9 cellular contexts compared by ENCODE assay signal in the genomic region with DNA sequence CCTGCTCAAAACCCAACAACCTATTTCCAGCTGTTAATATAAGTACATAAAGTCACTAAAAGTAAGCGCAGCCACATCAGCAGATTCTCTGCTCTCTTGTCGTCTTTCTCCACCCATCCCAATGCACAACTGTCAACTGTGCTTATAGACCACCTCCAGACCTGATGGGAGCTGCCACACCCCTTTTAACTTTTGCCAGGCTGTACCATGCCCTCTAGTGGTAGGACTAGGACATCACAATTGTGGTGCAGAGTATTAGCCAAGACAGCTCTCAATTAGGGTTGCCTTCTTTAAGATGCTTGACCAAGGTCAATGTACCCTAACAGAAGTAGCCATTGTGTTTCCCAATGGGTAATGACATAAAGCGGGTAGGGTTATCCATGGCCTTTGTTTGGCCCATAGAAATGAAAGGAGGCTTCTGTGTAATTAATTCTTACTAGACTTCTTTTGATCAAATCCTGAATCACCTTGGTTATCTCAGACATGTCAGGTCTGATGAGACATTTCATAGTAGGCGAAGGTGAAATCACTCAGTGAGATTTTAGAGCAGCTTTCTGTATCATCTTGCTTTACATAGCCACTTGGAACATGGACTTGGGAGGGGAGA.
DNase-seq lines count a peak whose midpoint lies in the region; ATAC-seq and TF ChIP-seq lines count a peak whose summit lies in the region.
"Had no signal": no experiment of that assay in that cellular context is flagged by ENCODE, and none has a peak within 500 bp of the region (broad histone marks: within the 10 kb centered on the region; RNA-seq: fewer than 3 reads in every experiment).

No MANE protein-coding gene starts in this region.

- TF ChIP-seq CTCF in parathyroid adenoma (IDR thresholded peaks at IDR 0.05) = peak; percentile 95

- ATAC-seq in GM21619 (IDR thresholded peaks at IDR 0.05; ENCODE audit: unreplicated experiment) = peak; percentile 79
- peak; percentile 77 to 83 for ATAC-seq in activated T-cell treated with anti-CD3 and anti-CD28 coated beads, Interleukin-2, amount 50 U/mL, for 4 hours

- H3K27me3 ChIP-seq in parathyroid adenoma (ENCODE audit: control insufficient read depth, insufficient read depth, low read length) = no peaks in the 10 kb centered on the region

- no peak overlapping the region for H3K9ac ChIP-seq in parathyroid adenoma

- H3K4me1 ChIP-seq in parathyroid adenoma = no peaks in the 10 kb centered on the region

- H2AFZ ChIP-seq in parathyroid adenoma = no peak overlapping the region

- peaks cover 6% of the 10 kb centered on the region for H3K27me3 Mint-ChIP-seq in activated T-cell treated with anti-CD3 and anti-CD28 coated beads, Interleukin-2, amount 50 U/mL, for 4 hours (ENCODE audit: low read depth)

- no peak overlapping the region for H3K27ac ChIP-seq in parathyroid adenoma
- H3K27ac ChIP-seq: epithelial cell of prostate had no signal

- DNase-seq in G401 (ENCODE audit: low spot score) (peak; percentile 52), HUDEP-2 (lab: John Stamatoyannopoulos, UW; ENCODE audit: unreplicated experiment in 76 of 76) (peak in 57 of 76 experiments; percentile 2 to 70 (median 34)), NOMO-1 treated with DMSO at 0.1 percent for 48 hours (lab: John Stamatoyannopoulos, UW; ENCODE audit: unreplicated experiment) (peak; percentile 38), foreskin melanocyte (peak; percentile 55), cortex of kidney (lab: John Stamatoyannopoulos, UW) (no peak)
- peak; percentile 17 for DNase-seq in activated T-cell treated with anti-CD3 and anti-CD28 coated beads, Interleukin-2, amount 50 U/mL, for 4 hours

- H3K36me3 Mint-ChIP-seq in activated T-cell treated with anti-CD3 and anti-CD28 coated beads, Interleukin-2, amount 50 U/mL, for 4 hours (ENCODE audit: insufficient read depth) = no peaks in the 10 kb centered on the region

- H3K4me3 Mint-ChIP-seq in activated T-cell treated with anti-CD3 and anti-CD28 coated beads, Interleukin-2, amount 50 U/mL, for 4 hours = no peak overlapping the region

- in situ Hi-C loops in G401 (cut with HindIII; ENCODE audit: low sequenced_read_pairs) = no loop called here

- H3K4me1 Mint-ChIP-seq in activated T-cell treated with anti-CD3 and anti-CD28 coated beads, Interleukin-2, amount 50 U/mL, for 4 hours (ENCODE audit: low read depth) = no peaks in the 10 kb centered on the region

- no peaks in the 10 kb centered on the region for H3K9me3 ChIP-seq in parathyroid adenoma (ENCODE audit: control insufficient read depth, low read length)

- H3K4me3 ChIP-seq in parathyroid adenoma (ENCODE audit: low read depth, low read length) = no peak overlapping the region

- no peaks in the 10 kb centered on the region for H3K79me2 ChIP-seq in parathyroid adenoma

- no peaks in the 10 kb centered on the region for H3K36me3 ChIP-seq in parathyroid adenoma (ENCODE audit: control insufficient read depth, insufficient read depth, low read length)

- H3K9me3 Mint-ChIP-seq in activated T-cell treated with anti-CD3 and anti-CD28 coated beads, Interleukin-2, amount 50 U/mL, for 4 hours = no peaks in the 10 kb centered on the region

- H3K4me2 ChIP-seq in parathyroid adenoma (ENCODE audit: low read length) = no peak overlapping the region
